In genomic region chr15:68176601-68177000, GRCh38 we compare ENCODE assay signal across 1 cellular context.
TF ChIP-seq lines count a peak whose summit lies in the region.

No MANE protein-coding gene starts in this region.

TF ChIP-seq in IMR-90, 13 proteins besides CTCF, POLR2A, EP300 and RAD21 (continued from another document):
- TF ChIP-seq, protein P1, sequence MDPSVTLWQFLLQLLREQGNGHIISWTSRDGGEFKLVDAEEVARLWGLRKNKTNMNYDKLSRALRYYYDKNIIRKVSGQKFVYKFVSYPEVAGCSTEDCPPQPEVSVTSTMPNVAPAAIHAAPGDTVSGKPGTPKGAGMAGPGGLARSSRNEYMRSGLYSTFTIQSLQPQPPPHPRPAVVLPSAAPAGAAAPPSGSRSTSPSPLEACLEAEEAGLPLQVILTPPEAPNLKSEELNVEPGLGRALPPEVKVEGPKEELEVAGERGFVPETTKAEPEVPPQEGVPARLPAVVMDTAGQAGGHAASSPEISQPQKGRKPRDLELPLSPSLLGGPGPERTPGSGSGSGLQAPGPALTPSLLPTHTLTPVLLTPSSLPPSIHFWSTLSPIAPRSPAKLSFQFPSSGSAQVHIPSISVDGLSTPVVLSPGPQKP (IDR thresholded peaks at IDR 0.05; ENCODE audit: borderline replicate concordance, low read depth, low read length): no peak
- TF ChIP-seq MAFK (IDR thresholded peaks at IDR 0.05; ENCODE audit: low read depth, low read length): no peak
TF ChIP-seq in IMR-90: peak in this region for 1.
